ENCODE assay signal across 16 cellular contexts in genomic region chr7:21914671-21915070, GRCh38.
"Had no signal": no experiment of that assay in that cellular context is flagged by ENCODE, and none has a peak within 500 bp of the region (broad histone marks: within the 10 kb centered on the region; RNA-seq: fewer than 3 reads in every experiment).

No MANE protein-coding gene starts in this region.

- H3K4me2 ChIP-seq: smooth muscle cell had no signal

- H3K9me3 ChIP-seq: psoas muscle, right lobe of liver had no signal

- DNase-seq: activated CD4-positive, alpha-beta memory T cell treated with anti-CD3 and anti-CD28 coated beads, Interleukin-2, amount 10 ng/mL, durations not matched to agents 7 days and 5 days; activated CD4-positive, alpha-beta T cell treated with anti-CD3 and anti-CD28 coated beads for 36 hours; activated CD8-positive, alpha-beta memory T cell treated with anti-CD3 and anti-CD28 coated beads, Interleukin-2, amount 50 U/mL, for 48 hours; activated gamma-delta T cell treated with Interleukin-2 at 50 U/mL for 16 hours; activated naive CD8-positive, alpha-beta T cell treated with anti-CD3 and anti-CD28 coated beads for 36 hours; activated T-cell treated with anti-CD3 and anti-CD28 coated beads, Interleukin-2, amount 50 U/mL, for 72 hours; cortex of kidney; effector CD4-positive, alpha-beta T cell; foreskin fibroblast; kidney glomerular epithelial cell; psoas muscle; right lobe of liver; T-cell had no signal

- H3K4me3 Mint-ChIP-seq: activated CD4-positive, alpha-beta memory T cell treated with anti-CD3 and anti-CD28 coated beads, Interleukin-2, amount 10 ng/mL, durations not matched to agents 7 days and 5 days; activated CD4-positive, alpha-beta T cell treated with anti-CD3 and anti-CD28 coated beads for 36 hours; activated naive CD8-positive, alpha-beta T cell treated with anti-CD3 and anti-CD28 coated beads for 36 hours; activated T-cell treated with anti-CD3 and anti-CD28 coated beads, Interleukin-2, amount 50 U/mL, for 72 hours; stimulated activated naive CD8-positive, alpha-beta T cell treated with anti-CD3 and anti-CD28 coated beads, Interleukin-15, Interleukin-2, amounts not matched to agents 100 ng/mL and 50 ng/mL, for 24 hours; T-cell had no signal

- H3K27me3 ChIP-seq: right lobe of liver had no signal

- H3K27ac ChIP-seq: psoas muscle, right lobe of liver, VCaP had no signal

- ATAC-seq: activated CD4-positive, alpha-beta T cell treated with anti-CD3 and anti-CD28 coated beads for 36 hours; activated T-cell treated with anti-CD3 and anti-CD28 coated beads, Interleukin-2, amount 50 U/mL, for 72 hours; right lobe of liver; T-cell had no signal

- H3K4me1 ChIP-seq: right lobe of liver had no signal

- H3K9me3 Mint-ChIP-seq: activated CD4-positive, alpha-beta memory T cell treated with anti-CD3 and anti-CD28 coated beads, Interleukin-2, amount 10 ng/mL, durations not matched to agents 7 days and 5 days; activated naive CD8-positive, alpha-beta T cell treated with anti-CD3 and anti-CD28 coated beads for 36 hours; activated T-cell treated with anti-CD3 and anti-CD28 coated beads, Interleukin-2, amount 50 U/mL, for 72 hours; stimulated activated naive CD8-positive, alpha-beta T cell treated with anti-CD3 and anti-CD28 coated beads, Interleukin-15, Interleukin-2, amounts not matched to agents 100 ng/mL and 50 ng/mL, for 24 hours; T-cell had no signal

- H3K4me1 Mint-ChIP-seq: activated CD4-positive, alpha-beta memory T cell treated with anti-CD3 and anti-CD28 coated beads, Interleukin-2, amount 10 ng/mL, durations not matched to agents 7 days and 5 days; activated CD4-positive, alpha-beta T cell treated with anti-CD3 and anti-CD28 coated beads for 36 hours; activated naive CD8-positive, alpha-beta T cell treated with anti-CD3 and anti-CD28 coated beads for 36 hours had no signal

- H3K27ac Mint-ChIP-seq: activated CD4-positive, alpha-beta memory T cell treated with anti-CD3 and anti-CD28 coated beads, Interleukin-2, amount 10 ng/mL, durations not matched to agents 7 days and 5 days; activated CD4-positive, alpha-beta T cell treated with anti-CD3 and anti-CD28 coated beads for 36 hours; activated naive CD8-positive, alpha-beta T cell treated with anti-CD3 and anti-CD28 coated beads for 36 hours; activated T-cell treated with anti-CD3 and anti-CD28 coated beads, Interleukin-2, amount 50 U/mL, for 72 hours; T-cell had no signal

- H3K27me3 Mint-ChIP-seq: activated CD4-positive, alpha-beta memory T cell treated with anti-CD3 and anti-CD28 coated beads, Interleukin-2, amount 10 ng/mL, durations not matched to agents 7 days and 5 days; activated CD4-positive, alpha-beta T cell treated with anti-CD3 and anti-CD28 coated beads for 36 hours; activated naive CD8-positive, alpha-beta T cell treated with anti-CD3 and anti-CD28 coated beads for 36 hours; stimulated activated naive CD8-positive, alpha-beta T cell treated with anti-CD3 and anti-CD28 coated beads, Interleukin-15, Interleukin-2, amounts not matched to agents 100 ng/mL and 50 ng/mL, for 24 hours; T-cell had no signal

- H3K4me3 ChIP-seq: psoas muscle, right lobe of liver, smooth muscle cell had no signal
